29 cellular contexts compared by ENCODE assay signal in genomic region chr16:81692571-81692970, GRCh38.
A peak's percentile ranks its signal among the peaks of the same experiment; 100 is the strongest.
DNase-seq lines count a peak whose midpoint lies in the region; ATAC-seq and TF ChIP-seq lines count a peak whose summit lies in the region.
"Had no signal": no experiment of that assay in that cellular context is flagged by ENCODE, and none has a peak within 500 bp of the region (broad histone marks: within the 10 kb centered on the region; RNA-seq: fewer than 3 reads in every experiment).

No MANE protein-coding gene starts in this region.

- no peak overlapping the region for H3K4me2 ChIP-seq in neuronal stem cell (ENCODE audit: insufficient read depth, low read length, poor library complexity, severe bottlenecking)
- H3K4me2 ChIP-seq: hepatocyte had no signal

- H3K4me3 ChIP-seq in esophagus squamous epithelium = no peak overlapping the region
- H3K4me3 ChIP-seq in neuronal stem cell (ENCODE audit: low read length in 2 of 2) = no peak overlapping the region
- no peak overlapping the region for H3K4me3 ChIP-seq in transverse colon
- H3K4me3 ChIP-seq: cardiac muscle cell, coronary artery, GM23248, hepatocyte, lung, mucosa of descending colon, right lobe of liver had no signal

- DNase-seq in Right ventricle myocardium superior = peak; percentile 27
- DNase-seq in Right ventricle myocardium inferior (ENCODE audit: missing footprints) = no peak
- DNase-seq in esophagus squamous epithelium (lab: John Stamatoyannopoulos, UW) = no peak
- DNase-seq in neuronal stem cell (ENCODE audit: low spot score) = no peak
- no peak for DNase-seq in transverse colon
- no peak for DNase-seq in left colon
- no peak for DNase-seq in DMS79 (lab: John Stamatoyannopoulos, UW)
- DNase-seq in AG08395 (ENCODE audit: low spot score) = no peak
- DNase-seq: 8988T; activated CD8-positive, alpha-beta T cell treated with anti-CD3 and anti-CD28 coated beads, Interleukin-2, amount 10 ng/mL, durations not matched to agents 7 days and 5 days; activated naive CD4-positive, alpha-beta T cell treated with anti-CD3 and anti-CD28 coated beads, Interleukin-2, amount 50 U/mL, for 16 hours; AML-193; CD4-positive, CD25-positive, alpha-beta regulatory T cell; DND-41; effector memory CD4-positive, alpha-beta T cell; erythroblast; GF-D8; GM23248; mucosa of descending colon; NCI-H146; NCI-H748 treated with DMSO at 0.1 percent for 48 hours; SW 1271; T-helper 9 cell had no signal

- H3K4me1 ChIP-seq in esophagus squamous epithelium (peaks cover 32 to 65% (median 53%) of the 10 kb centered on the region in 3 donors), neuronal stem cell (ENCODE audit: control insufficient read depth in 2 of 2, insufficient read depth in 1 of 2, low read depth in 1 of 2, low read length in 2 of 2) (peaks cover 21 to 35% of the 10 kb centered on the region in 2 donors), transverse colon (peaks cover 0 to 37% (median 15%) of the 10 kb centered on the region in 4 donors)
- H3K4me1 ChIP-seq: right lobe of liver had no signal

- H4K91ac ChIP-seq in neuronal stem cell (ENCODE audit: low read depth, low read length, poor library complexity) = no peak overlapping the region

- TF ChIP-seq EP300 in transverse colon (IDR thresholded peaks at IDR 0.05; ENCODE audit: low read depth) = no peak

- no peak overlapping the region for H3K14ac ChIP-seq in neuronal stem cell (ENCODE audit: low read length)

- peak overlapping the region; percentile 18 for H2BK5ac ChIP-seq in neuronal stem cell (ENCODE audit: low read length)

- H2BK120ac ChIP-seq in neuronal stem cell (ENCODE audit: low read depth, low read length) = no peak overlapping the region

- ATAC-seq in Right ventricle myocardium superior (ENCODE audit: poor library complexity) (no peak), Right ventricle myocardium inferior (no peak), left colon (no peak)
- ATAC-seq: activated CD8-positive, alpha-beta T cell treated with anti-CD3 and anti-CD28 coated beads, Interleukin-2, amount 10 ng/mL, durations not matched to agents 7 days and 5 days; right lobe of liver; stimulated activated effector memory CD8-positive, alpha-beta T cell treated with anti-CD3 and anti-CD28 coated beads, Interleukin-12 subunit alpha, Interleukin-12 subunit beta, amount 100 ng/mL, for 72 hours had no signal

- H2BK12ac ChIP-seq in neuronal stem cell (ENCODE audit: low read length) = no peak overlapping the region

- H2BK15ac ChIP-seq in neuronal stem cell (ENCODE audit: low read length) = no peak overlapping the region

- no peak overlapping the region for H2AFZ ChIP-seq in neuronal stem cell (ENCODE audit: low read length)
- H2AFZ ChIP-seq: GM23248, hepatocyte had no signal

- TF ChIP-seq CTCF in esophagus squamous epithelium (IDR thresholded peaks at IDR 0.05) (no peak), transverse colon (IDR thresholded peaks at IDR 0.05) (no peak)

- H3K36me3 ChIP-seq in esophagus squamous epithelium (peaks cover 4 to 68% (median 27%) of the 10 kb centered on the region in 3 donors), neuronal stem cell (replicated peaks in 1 of 2; ENCODE audit: control insufficient read depth in 2 of 2, insufficient read depth in 2 of 2, low read length in 2 of 2) (peaks cover 19 to 34% of the 10 kb centered on the region in 2 donors), transverse colon (peaks cover 0 to 2% (median 0%) of the 10 kb centered on the region in 4 donors)

- no peaks in the 10 kb centered on the region for H3K79me1 ChIP-seq in neuronal stem cell (ENCODE audit: low read depth, low read length)

- no peak for TF ChIP-seq POLR2A in esophagus squamous epithelium (IDR thresholded peaks at IDR 0.05)
- no peak for TF ChIP-seq POLR2A in transverse colon (IDR thresholded peaks at IDR 0.05)

- no peaks in the 10 kb centered on the region for H3K9me3 ChIP-seq in esophagus squamous epithelium
- no peaks in the 10 kb centered on the region for H3K9me3 ChIP-seq in neuronal stem cell (replicated peaks in 1 of 2; ENCODE audit: control insufficient read depth in 2 of 2, insufficient read depth in 1 of 2, low read depth in 1 of 2, low read length in 2 of 2)
- no peaks in the 10 kb centered on the region for H3K9me3 ChIP-seq in transverse colon
- H3K9me3 ChIP-seq: mucosa of descending colon, right lobe of liver had no signal

- whole genome bisulfite sequencing in esophagus squamous epithelium, 2 donors = 85 to 86% methylated on average over 4 of the region's 15 CpGs
- no CpG with 5 or more reads among the region's 15 CpGs for WGBS in neuronal stem cell (ENCODE audit: extremely low coverage in 2 of 2, insufficient read length in 2 of 2, insufficient replicate concordance in 1 of 2), 2 donors
- 80 to 97% methylated on average over 1 to 15 of the region's 15 CpGs for WGBS in transverse colon (ENCODE audit: low coverage in 1 of 2), 2 donors

- H3K27me3 ChIP-seq in esophagus squamous epithelium = no peaks in the 10 kb centered on the region
- no peaks in the 10 kb centered on the region for H3K27me3 ChIP-seq in neuronal stem cell (ENCODE audit: control insufficient read depth in 3 of 3, insufficient read depth in 3 of 3, low read depth in 1 of 3, low read length in 3 of 3)
- H3K27me3 ChIP-seq in transverse colon = no peaks in the 10 kb centered on the region
- H3K27me3 ChIP-seq: cardiac muscle cell, hepatocyte, right lobe of liver had no signal

- H2AK5ac ChIP-seq in neuronal stem cell (ENCODE audit: low read depth, low read length) = peak overlapping the region; percentile 14

- H3K4ac ChIP-seq in neuronal stem cell (ENCODE audit: low read length) = no peak overlapping the region

- no peak overlapping the region for H4K8ac ChIP-seq in neuronal stem cell (ENCODE audit: low read depth, low read length)

- no peak overlapping the region for H3K23ac ChIP-seq in neuronal stem cell (ENCODE audit: low read depth, low read length, poor library complexity)

- H3K27ac ChIP-seq in esophagus squamous epithelium (peak overlapping the region in 3 of 4 donors; percentile 82 to 86 (median 85)), neuronal stem cell (replicated peaks; ENCODE audit: low read length) (no peak overlapping the region), transverse colon (peak overlapping the region; percentile 60 to 82 (median 77))
- H3K27ac ChIP-seq: cardiac muscle cell, coronary artery, GM23248, hepatocyte, right lobe of liver had no signal

- in situ Hi-C loops in transverse colon (cut with MboI; ENCODE audit: low pct_ligation_motif_present in 1 of 4, low pct_unique_long_range_greater_than_20kb in 1 of 4, low sequenced_read_pairs in 3 of 4) = no loop called here

- intact Hi-C loops in Right ventricle myocardium superior (cut with DNase I) (loop anchor here (5.0 kb wide), 1 partner anchor 55 kb away; no protein-coding TSS in a partner anchor), Right ventricle myocardium inferior (cut with DNase I) (no loop called here), esophagus squamous epithelium (cut with DNase I) (no loop called here), transverse colon (cut with DNase I; ENCODE audit: low total_unique reads) (no loop called here), left colon (cut with DNase I, micrococcal nuclease) (loop anchor here in 1 of 2 donors (10.0 kb wide), 1 partner anchor 48 kb away; no protein-coding TSS in a partner anchor)

- H3K9ac ChIP-seq in neuronal stem cell (ENCODE audit: low read depth, low read length, poor library complexity) = no peak overlapping the region
- H3K9ac ChIP-seq: GM23248 had no signal

- no peak overlapping the region for H3K18ac ChIP-seq in neuronal stem cell (ENCODE audit: low read length)
